ENCODE assay signal across 1 cellular context in the genomic region with DNA sequence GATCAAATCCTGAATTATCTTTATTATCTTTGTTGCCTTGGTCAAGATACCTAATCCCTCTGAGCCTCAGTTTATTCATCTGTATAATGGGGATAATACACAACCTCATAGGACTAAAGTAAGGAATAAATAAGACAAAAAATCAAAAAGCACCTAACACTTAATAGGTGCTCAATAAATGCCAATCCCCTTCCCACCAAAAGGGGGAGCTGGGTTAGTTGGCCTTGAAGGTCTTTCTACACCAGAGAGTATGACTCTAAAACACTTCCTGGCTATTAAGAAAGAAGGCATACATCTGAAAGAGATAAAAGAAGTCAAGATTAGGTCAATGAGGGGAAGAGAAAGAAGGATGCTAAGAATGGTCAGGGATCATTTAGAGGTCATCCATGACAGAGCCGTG.
TF ChIP-seq lines count a peak whose summit lies in the region.

No MANE protein-coding gene starts in this region.

TF ChIP-seq in HCT116, 20 proteins besides CTCF, POLR2A, EP300 and RAD21 (continued from another document):
- no peak for TF ChIP-seq CEBPB (IDR thresholded peaks at IDR 0.05; ENCODE audit: low read depth)
- TF ChIP-seq EZH2 (IDR thresholded peaks at IDR 0.05): no peak
- TF ChIP-seq EZH2phosphoT487 (IDR thresholded peaks at IDR 0.05; ENCODE audit: borderline replicate concordance): no peak
- TF ChIP-seq, protein P1, sequence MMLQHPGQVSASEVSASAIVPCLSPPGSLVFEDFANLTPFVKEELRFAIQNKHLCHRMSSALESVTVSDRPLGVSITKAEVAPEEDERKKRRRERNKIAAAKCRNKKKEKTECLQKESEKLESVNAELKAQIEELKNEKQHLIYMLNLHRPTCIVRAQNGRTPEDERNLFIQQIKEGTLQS (IDR thresholded peaks at IDR 0.05): no peak
- no peak for TF ChIP-seq EGR1 (IDR thresholded peaks at IDR 0.05; ENCODE audit: low read depth)
TF ChIP-seq in HCT116: peak in this region for 0.
